21 cellular contexts compared by ENCODE assay signal in the genomic region with DNA sequence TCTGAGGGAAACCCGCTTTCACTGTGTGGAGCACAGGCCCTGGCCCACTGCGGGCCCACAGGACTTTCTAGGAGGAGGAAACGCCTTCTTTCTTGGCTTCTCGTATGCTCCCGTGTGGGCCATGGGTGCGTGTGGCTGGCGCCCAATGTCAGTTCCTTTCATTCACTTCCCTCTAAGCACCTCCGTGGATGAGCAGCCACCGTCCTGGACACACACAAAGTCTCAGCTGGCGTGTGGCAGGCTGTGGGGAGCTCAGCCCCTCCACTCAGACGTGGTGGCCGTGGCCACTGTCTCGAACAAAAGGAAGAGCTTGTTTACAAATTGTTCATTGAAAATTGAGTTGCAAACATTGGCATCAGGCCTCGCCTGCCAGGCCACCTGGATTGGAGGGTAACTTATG.
"Had no signal": no experiment of that assay in that cellular context is flagged by ENCODE, and none has a peak within 500 bp of the region (broad histone marks: within the 10 kb centered on the region; RNA-seq: fewer than 3 reads in every experiment).

No MANE protein-coding gene starts in this region.

- H3K4me3 ChIP-seq: MG63 had no signal

- DNase-seq: IMR-90; Karpas-422; KG1; MG63; NCI-H1105; NCI-H1417; NCI-H1436 treated with DMSO at 0.1 percent for 48 hours; NCI-H1694; NCI-H187 treated with DMSO at 0.1 percent for 48 hours; NCI-H2029 treated with DMSO at 0.1 percent for 48 hours; NCI-H2227 treated with DMSO at 0.1 percent for 48 hours; NCI-H524; NCI-H69; NK-92 treated with Interleukin-12 subunit alpha and Interleukin-12 subunit beta, amount 100 ng/mL, for 24 hours; PC-3; SHP77; SK-N-SH; T-helper 1 cell had no signal

- H3K27ac ChIP-seq: RWPE1 had no signal

- H3K9ac ChIP-seq: SK-N-SH had no signal

- H3K36me3 ChIP-seq: MG63 had no signal

- H3K27me3 ChIP-seq: MG63 had no signal

- H3K9me3 ChIP-seq: MG63, SK-N-SH had no signal

- H3K4me2 ChIP-seq: SK-N-SH had no signal

- ATAC-seq: HepG2, Panc1, PC-3 had no signal
